Comparison of ENCODE assay signal across 12 cellular contexts in genomic region chr1:171913385-171913784, GRCh38.
DNase-seq lines count a peak whose midpoint lies in the region; ATAC-seq and TF ChIP-seq lines count a peak whose summit lies in the region.
"Had no signal": no experiment of that assay in that cellular context is flagged by ENCODE, and none has a peak within 500 bp of the region (broad histone marks: within the 10 kb centered on the region; RNA-seq: fewer than 3 reads in every experiment).

No MANE protein-coding gene starts in this region.

- TF ChIP-seq CTCF in mesothelial cell of epicardium (IDR thresholded peaks at IDR 0.05; ENCODE audit: unreplicated experiment), result no peak

- in situ Hi-C loops in Caki2 (cut with HindIII; ENCODE audit: low pct_unique_long_range_greater_than_20kb, low sequenced_read_pairs), result no loop called here

- H3K27ac Mint-ChIP-seq in mesothelial cell of epicardium, result peak overlapping the region; percentile 80
- H3K27ac Mint-ChIP-seq in activated T-helper 17 cell treated with anti-CD3 and anti-CD28 coated beads, Interleukin-2, amount 50 U/mL, for 72 hours, result no peak overlapping the region
- H3K27ac Mint-ChIP-seq: activated B cell treated with CpG ODN at 0.5 μM for 24 hours; activated naive CD4-positive, alpha-beta T cell treated with anti-CD3 and anti-CD28 coated beads for 36 hours had no signal

- H3K27me3 Mint-ChIP-seq in mesothelial cell of epicardium (ENCODE audit: low read depth), result no peaks in the 10 kb centered on the region
- no peaks in the 10 kb centered on the region for H3K27me3 Mint-ChIP-seq in activated T-helper 17 cell treated with anti-CD3 and anti-CD28 coated beads, Interleukin-2, amount 50 U/mL, for 72 hours
- H3K27me3 Mint-ChIP-seq: activated B cell treated with CpG ODN at 0.5 μM for 24 hours had no signal

- no peak overlapping the region for H3K4me3 Mint-ChIP-seq in mesothelial cell of epicardium
- no peak overlapping the region for H3K4me3 Mint-ChIP-seq in activated T-helper 17 cell treated with anti-CD3 and anti-CD28 coated beads, Interleukin-2, amount 50 U/mL, for 72 hours
- H3K4me3 Mint-ChIP-seq: activated B cell treated with CpG ODN at 0.5 μM for 24 hours; activated naive CD4-positive, alpha-beta T cell treated with anti-CD3 and anti-CD28 coated beads for 36 hours had no signal

- H3K4me1 Mint-ChIP-seq in mesothelial cell of epicardium, result peaks cover 3% of the 10 kb centered on the region
- no peaks in the 10 kb centered on the region for H3K4me1 Mint-ChIP-seq in activated T-helper 17 cell treated with anti-CD3 and anti-CD28 coated beads, Interleukin-2, amount 50 U/mL, for 72 hours
- H3K4me1 Mint-ChIP-seq: activated B cell treated with CpG ODN at 0.5 μM for 24 hours had no signal

- DNase-seq in Caki2 (ENCODE audit: low read depth), result peak; percentile 69
- peak; percentile 79 for DNase-seq in OCI-M1 (lab: John Stamatoyannopoulos, UW)
- no peak for DNase-seq in mesothelial cell of epicardium (ENCODE audit: low spot score in 2 of 2, unreplicated experiment in 2 of 2)
- DNase-seq: activated B cell treated with CpG ODN at 0.5 μM for 24 hours; activated naive CD4-positive, alpha-beta T cell treated with anti-CD3 and anti-CD28 coated beads for 36 hours; HCEC 1CT; NCI-H748 treated with DMSO at 0.1 percent for 48 hours had no signal

- peak; percentile 51 for ATAC-seq in esophagus mucosa
- ATAC-seq in GM19324 (IDR thresholded peaks at IDR 0.05; ENCODE audit: low FRiP score, unreplicated experiment), result no peak
- no peak for ATAC-seq in HG03135 (IDR thresholded peaks at IDR 0.05; ENCODE audit: unreplicated experiment)
- ATAC-seq in GM19395 (IDR thresholded peaks at IDR 0.05; ENCODE audit: unreplicated experiment), result no peak
- ATAC-seq in activated T-helper 17 cell treated with anti-CD3 and anti-CD28 coated beads, Interleukin-2, amount 50 U/mL, for 72 hours (replicated peaks), result no peak

- no peaks in the 10 kb centered on the region for H3K36me3 Mint-ChIP-seq in mesothelial cell of epicardium
- no peaks in the 10 kb centered on the region for H3K36me3 Mint-ChIP-seq in activated T-helper 17 cell treated with anti-CD3 and anti-CD28 coated beads, Interleukin-2, amount 50 U/mL, for 72 hours (ENCODE audit: low read depth)

- H3K9me3 Mint-ChIP-seq in mesothelial cell of epicardium, result no peaks in the 10 kb centered on the region
- H3K9me3 Mint-ChIP-seq in activated T-helper 17 cell treated with anti-CD3 and anti-CD28 coated beads, Interleukin-2, amount 50 U/mL, for 72 hours, result no peaks in the 10 kb centered on the region
- H3K9me3 Mint-ChIP-seq: activated B cell treated with CpG ODN at 0.5 μM for 24 hours; activated naive CD4-positive, alpha-beta T cell treated with anti-CD3 and anti-CD28 coated beads for 36 hours had no signal

Comparison
In these comparisons a context has a peak if more than half of its experiments do, and no peak if none do; other contexts are left out.
1. DNase-seq: peak in Caki2 (single experiment) and OCI-M1 (single experiment); none in mesothelial cell of epicardium (0 of 2).